ENCODE assay signal across 8 cellular contexts in genomic region chr20:1325173-1326030, GRCh38. TPM values are rescaled to one million over a fixed set of nuclear protein-coding genes. Genes with fewer than 3 reads are reported as not detected.
DNase-seq lines count a peak whose midpoint lies in the region; ATAC-seq and TF ChIP-seq lines count a peak whose summit lies in the region.

No MANE protein-coding gene starts in this region.

- ATAC-seq in HG03378 (IDR thresholded peaks at IDR 0.05; ENCODE audit: unreplicated experiment) = peak; percentile 76

- no peaks in the 10 kb centered on the region for H3K27me3 ChIP-seq in BE2C
- no peaks in the 10 kb centered on the region for H3K27me3 ChIP-seq in kidney epithelial cell (ENCODE audit: control insufficient read depth, insufficient read depth, low read length)

- H3K4me1 ChIP-seq in BE2C = no peaks in the 10 kb centered on the region

- TF ChIP-seq POLR2A in GM19193 (IDR thresholded peaks at IDR 0.05; ENCODE audit: extremely low read depth, insufficient read depth, insufficient read length) = peak; percentile 96

- no peaks in the 10 kb centered on the region for H3K9me3 ChIP-seq in BE2C

- H3K36me3 ChIP-seq in BE2C (no peaks in the 10 kb centered on the region), kidney epithelial cell (ENCODE audit: control insufficient read depth, insufficient read depth, low read length) (no peaks in the 10 kb centered on the region)

- DNase-seq in BE2C = peak; percentile 92
- DNase-seq in NCI-H460 (ENCODE audit: extremely low read depth, low read depth) = peak; percentile 97
- peak; percentile 99 for DNase-seq in activated CD4-positive, alpha-beta T cell treated with anti-CD3 and anti-CD28 coated beads for 1 hour
- peak; percentile 98 for DNase-seq in choroid plexus epithelial cell (ENCODE audit: low read depth)
- DNase-seq in kidney epithelial cell (ENCODE audit: low read depth) = peak; percentile 84
- DNase-seq in stimulated activated CD4-positive, alpha-beta T cell treated with anti-CD3 and anti-CD28 coated beads, Interleukin-15, amount 100 ng/mL, for 24 hours = peak; percentile 99

- H3K4me3 ChIP-seq in BE2C (ENCODE audit: low read depth, low read length) (peak overlapping the region; percentile 84), choroid plexus epithelial cell (ENCODE audit: low read depth, low read length) (peak overlapping the region; percentile 88), kidney epithelial cell (ENCODE audit: low read depth, low read length) (peak overlapping the region; percentile 87)

- TF ChIP-seq CTCF in BE2C (IDR thresholded peaks at IDR 0.05; ENCODE audit: low read depth, low read length) (no peak), choroid plexus epithelial cell (conservative IDR thresholded peaks at IDR 0.05; ENCODE audit: low read depth, low read length) (no peak), kidney epithelial cell (IDR thresholded peaks at IDR 0.05; ENCODE audit: insufficient read depth, low read length, poor library complexity, severe bottlenecking) (peak; percentile 2)

RNA-seq across cellular contexts. Expression of gene SDCBP2, which starts 3.5 kb away (rescaled TPM):
- polyA plus RNA-seq in BE2C (2012; ENCODE audit: insufficient read depth, insufficient read length, low read depth) = 15.9 TPM
- total RNA-seq in NCI-H460 (2014; rRNA removed; shearing (Covaris generic)) = 3.6 and 5.0 TPM in 2 replicates
- 1.7 and 2.0 TPM in 2 replicates for polyA plus RNA-seq in NCI-H460 (2014; cell fraction: nucleus; rRNA removed)
- total RNA-seq in kidney epithelial cell = 6.1 and 7.7 TPM in 2 replicates

RNA-seq across cellular contexts. Expression of gene SNPH, which starts 59.3 kb away (rescaled TPM):
- polyA plus RNA-seq in BE2C (2012; ENCODE audit: insufficient read depth, insufficient read length, low read depth) = 0.09 TPM
- total RNA-seq in NCI-H460 (2014; rRNA removed; shearing (Covaris generic)) = 2.8 and 3.4 TPM in 2 replicates
- polyA plus RNA-seq in NCI-H460 (2014; cell fraction: nucleus; rRNA removed) = 0.61 and 2.8 TPM in 2 replicates
- 7.1 and 8.3 TPM in 2 replicates for total RNA-seq in kidney epithelial cell

Comparison
In these comparisons a context has a peak if more than half of its experiments do, and no peak if none do; other contexts are left out.
1. Peak in every context shown above with its lines: DNase-seq, ATAC-seq and H3K4me3 ChIP-seq.